In genomic region chr7:116524609-116525297, GRCh38 we compare ENCODE assay signal across 8 cellular contexts. TPM values are rescaled to one million over a fixed set of nuclear protein-coding genes. Genes with fewer than 3 reads are reported as not detected.
DNase-seq lines count a peak whose midpoint lies in the region; ATAC-seq and TF ChIP-seq lines count a peak whose summit lies in the region.

CAV1 (plus strand) TSS chr7:116525036; CDS start chr7:116525063, 27 bp downstream.

- H3K4me1 ChIP-seq in esophagus muscularis mucosa (peaks cover 30 to 56% (median 52%) of the 10 kb centered on the region in 4 donors), mucosa of descending colon (ENCODE audit: low read depth) (peaks cover 13% of the 10 kb centered on the region)

- peak within 1 kb of the TSS; percentile 65 to 91 (median 81) for H3K4me3 ChIP-seq in esophagus muscularis mucosa
- H3K4me3 ChIP-seq in mucosa of descending colon: peak within 1 kb of the TSS; percentile 14

- ATAC-seq in mucosa of descending colon (peak; percentile 53), HG02884 (IDR thresholded peaks at IDR 0.05; ENCODE audit: unreplicated experiment) (no peak)

- peak within 1 kb of the TSS; percentile 91 to 99 (median 96) for H3K27ac ChIP-seq in esophagus muscularis mucosa (replicated peaks in 1 of 4)

- H3K36me3 ChIP-seq in esophagus muscularis mucosa: peaks cover 0 to 23% (median 16%) of the 10 kb centered on the region in 4 donors
- H3K36me3 ChIP-seq in mucosa of descending colon (ENCODE audit: low read depth): no peaks in the 10 kb centered on the region

- intact Hi-C loops in esophagus muscularis mucosa (cut with DNase I): loop anchor here (2.0 to 10.0 kb wide), 4 partner anchors 63 to 266 kb away; no protein-coding TSS in a partner anchor
- intact Hi-C loops in mucosa of descending colon (cut with DNase I, micrococcal nuclease): loop anchor here in 1 of 2 donors (10.0 kb wide), 1 partner anchor 260 kb away; no protein-coding TSS in a partner anchor

- no peaks in the 10 kb centered on the region for H3K27me3 ChIP-seq in esophagus muscularis mucosa

- no peaks in the 10 kb centered on the region for H3K9me3 ChIP-seq in esophagus muscularis mucosa
- no peaks in the 10 kb centered on the region for H3K9me3 ChIP-seq in mucosa of descending colon

- DNase-seq in NCI-H146 (lab: John Stamatoyannopoulos, UW) (peak; percentile 35), NCI-H146 treated with DMSO at 0.1 percent for 48 hours (lab: John Stamatoyannopoulos, UW; ENCODE audit: unreplicated experiment) (no peak), NCI-H1417 (lab: John Stamatoyannopoulos, UW) (peak in 2 of 3 experiments; percentile 74 to 83), esophagus muscularis mucosa (ENCODE audit: extremely low spot score) (no peak), mucosa of descending colon (peak; percentile 60 to 77 (median 74))
- peak; percentile 39 to 57 for DNase-seq in activated T-cell treated with anti-CD3 and anti-CD28 coated beads, Interleukin-2, amount 50 U/mL, for 48 hours

- TF ChIP-seq CTCF in esophagus muscularis mucosa (IDR thresholded peaks at IDR 0.05) (peak; percentile 32 to 41 (median 35)), mucosa of descending colon (IDR thresholded peaks at IDR 0.05) (no peak), subcutaneous adipose tissue (IDR thresholded peaks at IDR 0.05; ENCODE audit: low read depth) (no peak)

- TF ChIP-seq POLR2A in esophagus muscularis mucosa (IDR thresholded peaks at IDR 0.05; ENCODE audit: low read depth): peak; percentile 32

- WGBS in esophagus muscularis mucosa: under 1% methylated on average over 22 of the region's 42 CpGs

- TF ChIP-seq EP300 in esophagus muscularis mucosa (IDR thresholded peaks at IDR 0.05): no peak

RNA-seq across cellular contexts. Expression of gene CAV1, which starts in this region (rescaled TPM):
- total RNA-seq in esophagus muscularis mucosa (100 to 1,000 TPM; 434 to 638 (median 591) TPM), mucosa of descending colon (100 to 1,000 TPM in 1 of 3 donors, 10 to 100 TPM in 2; 17.9 to 248 (median 46.1) TPM), subcutaneous adipose tissue (100 to 1,000 TPM; 445 to 895 (median 578) TPM)

Comparison
In these comparisons a context has a peak if more than half of its experiments do, and no peak if none do; other contexts are left out.
1. DNase-seq: peak in NCI-H146 (single experiment), NCI-H1417 (2 of 3), activated T-cell treated with anti-CD3 and anti-CD28 coated beads, Interleukin-2, amount 50 U/mL, for 48 hours (2 of 2) and mucosa of descending colon (3 of 3); none in NCI-H146 treated with DMSO at 0.1 percent for 48 hours (single experiment) and esophagus muscularis mucosa (single experiment).
2. CTCF ChIP-seq: peak in esophagus muscularis mucosa (3 of 3); none in mucosa of descending colon (single experiment) and subcutaneous adipose tissue (single experiment).